ENCODE assay signal across 1 cellular context in genomic region chr2:85890522-85891176, GRCh38.
TF ChIP-seq lines count a peak whose summit lies in the region.

No MANE protein-coding gene starts in this region.

TF ChIP-seq in WTC11, 78 proteins besides CTCF, POLR2A, EP300 and RAD21 (continued from another document):
- TF ChIP-seq E2F5 (CRISPR knock-in tag; IDR thresholded peaks at IDR 0.05) (no peak), E2F4 (CRISPR knock-in tag; IDR thresholded peaks at IDR 0.05; ENCODE audit: borderline replicate concordance, low read depth) (no peak), HMGA2 (CRISPR knock-in tag; IDR thresholded peaks at IDR 0.05) (no peak), ETV6 (CRISPR knock-in tag; IDR thresholded peaks at IDR 0.05) (no peak), ZNF423 (CRISPR knock-in tag; IDR thresholded peaks at IDR 0.05) (no peak), NR2C2 (CRISPR knock-in tag; IDR thresholded peaks at IDR 0.05) (no peak), JAZF1 (CRISPR knock-in tag; IDR thresholded peaks at IDR 0.05) (no peak), MAX (CRISPR knock-in tag; IDR thresholded peaks at IDR 0.05) (no peak)
